ENCODE assay signal across 1 cellular context in the genomic region with DNA sequence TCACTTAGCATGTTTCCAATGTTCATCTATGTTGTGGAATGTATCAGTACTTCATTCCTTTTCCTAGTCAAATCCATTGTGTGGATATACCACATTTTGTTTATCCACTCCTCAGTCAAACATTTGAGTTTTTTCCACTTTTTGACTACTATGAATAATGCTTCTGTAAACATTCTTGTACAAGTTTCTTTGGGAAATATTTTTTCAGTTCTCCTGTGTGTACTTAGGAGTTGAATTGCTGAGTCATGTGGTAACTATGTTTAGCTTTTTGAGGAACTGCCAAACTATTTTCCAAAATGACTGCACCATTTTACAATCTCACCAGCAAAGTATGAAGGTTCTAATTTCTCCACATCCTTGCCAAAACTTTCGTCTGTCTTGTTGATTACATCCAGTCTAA.
TF ChIP-seq lines count a peak whose summit lies in the region.

No MANE protein-coding gene starts in this region.

TF ChIP-seq in HepG2, 621 proteins besides CTCF, POLR2A, EP300 and RAD21 (continued from another document and continues in another):
- TF ChIP-seq, protein P1, sequence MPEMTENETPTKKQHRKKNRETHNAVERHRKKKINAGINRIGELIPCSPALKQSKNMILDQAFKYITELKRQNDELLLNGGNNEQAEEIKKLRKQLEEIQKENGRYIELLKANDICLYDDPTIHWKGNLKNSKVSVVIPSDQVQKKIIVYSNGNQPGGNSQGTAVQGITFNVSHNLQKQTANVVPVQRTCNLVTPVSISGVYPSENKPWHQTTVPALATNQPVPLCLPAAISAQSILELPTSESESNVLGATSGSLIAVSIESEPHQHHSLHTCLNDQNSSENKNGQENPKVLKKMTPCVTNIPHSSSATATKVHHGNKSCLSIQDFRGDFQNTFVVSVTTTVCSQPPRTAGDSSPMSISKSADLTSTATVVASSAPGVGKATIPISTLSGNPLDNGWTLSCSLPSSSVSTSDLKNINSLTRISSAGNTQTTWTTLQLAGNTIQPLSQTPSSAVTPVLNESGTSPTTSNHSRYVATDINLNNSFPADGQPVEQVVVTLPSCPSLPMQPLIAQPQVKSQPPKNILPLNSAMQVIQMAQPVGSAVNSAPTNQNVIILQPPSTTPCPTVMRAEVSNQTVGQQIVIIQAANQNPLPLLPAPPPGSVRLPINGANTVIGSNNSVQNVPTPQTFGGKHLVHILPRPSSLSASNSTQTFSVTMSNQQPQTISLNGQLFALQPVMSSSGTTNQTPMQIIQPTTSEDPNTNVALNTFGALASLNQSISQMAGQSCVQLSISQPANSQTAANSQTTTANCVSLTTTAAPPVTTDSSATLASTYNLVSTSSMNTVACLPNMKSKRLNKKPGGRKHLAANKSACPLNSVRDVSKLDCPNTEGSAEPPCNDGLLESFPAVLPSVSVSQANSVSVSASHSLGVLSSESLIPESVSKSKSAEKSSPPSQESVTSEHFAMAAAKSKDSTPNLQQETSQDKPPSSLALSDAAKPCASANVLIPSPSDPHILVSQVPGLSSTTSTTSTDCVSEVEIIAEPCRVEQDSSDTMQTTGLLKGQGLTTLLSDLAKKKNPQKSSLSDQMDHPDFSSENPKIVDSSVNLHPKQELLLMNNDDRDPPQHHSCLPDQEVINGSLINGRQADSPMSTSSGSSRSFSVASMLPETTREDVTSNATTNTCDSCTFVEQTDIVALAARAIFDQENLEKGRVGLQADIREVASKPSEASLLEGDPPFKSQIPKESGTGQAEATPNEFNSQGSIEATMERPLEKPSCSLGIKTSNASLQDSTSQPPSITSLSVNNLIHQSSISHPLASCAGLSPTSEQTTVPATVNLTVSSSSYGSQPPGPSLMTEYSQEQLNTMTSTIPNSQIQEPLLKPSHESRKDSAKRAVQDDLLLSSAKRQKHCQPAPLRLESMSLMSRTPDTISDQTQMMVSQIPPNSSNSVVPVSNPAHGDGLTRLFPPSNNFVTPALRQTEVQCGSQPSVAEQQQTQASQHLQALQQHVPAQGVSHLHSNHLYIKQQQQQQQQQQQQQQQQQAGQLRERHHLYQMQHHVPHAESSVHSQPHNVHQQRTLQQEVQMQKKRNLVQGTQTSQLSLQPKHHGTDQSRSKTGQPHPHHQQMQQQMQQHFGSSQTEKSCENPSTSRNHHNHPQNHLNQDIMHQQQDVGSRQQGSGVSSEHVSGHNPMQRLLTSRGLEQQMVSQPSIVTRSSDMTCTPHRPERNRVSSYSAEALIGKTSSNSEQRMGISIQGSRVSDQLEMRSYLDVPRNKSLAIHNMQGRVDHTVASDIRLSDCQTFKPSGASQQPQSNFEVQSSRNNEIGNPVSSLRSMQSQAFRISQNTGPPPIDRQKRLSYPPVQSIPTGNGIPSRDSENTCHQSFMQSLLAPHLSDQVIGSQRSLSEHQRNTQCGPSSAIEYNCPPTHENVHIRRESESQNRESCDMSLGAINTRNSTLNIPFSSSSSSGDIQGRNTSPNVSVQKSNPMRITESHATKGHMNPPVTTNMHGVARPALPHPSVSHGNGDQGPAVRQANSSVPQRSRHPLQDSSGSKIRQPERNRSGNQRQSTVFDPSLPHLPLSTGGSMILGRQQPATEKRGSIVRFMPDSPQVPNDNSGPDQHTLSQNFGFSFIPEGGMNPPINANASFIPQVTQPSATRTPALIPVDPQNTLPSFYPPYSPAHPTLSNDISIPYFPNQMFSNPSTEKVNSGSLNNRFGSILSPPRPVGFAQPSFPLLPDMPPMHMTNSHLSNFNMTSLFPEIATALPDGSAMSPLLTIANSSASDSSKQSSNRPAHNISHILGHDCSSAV (CRISPR knock-in tag; IDR thresholded peaks at IDR 0.05; ENCODE audit: borderline replicate concordance) = no peak
- TF ChIP-seq, protein P2, sequence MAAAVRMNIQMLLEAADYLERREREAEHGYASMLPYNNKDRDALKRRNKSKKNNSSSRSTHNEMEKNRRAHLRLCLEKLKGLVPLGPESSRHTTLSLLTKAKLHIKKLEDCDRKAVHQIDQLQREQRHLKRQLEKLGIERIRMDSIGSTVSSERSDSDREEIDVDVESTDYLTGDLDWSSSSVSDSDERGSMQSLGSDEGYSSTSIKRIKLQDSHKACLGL (CRISPR knock-in tag; IDR thresholded peaks at IDR 0.05) = no peak
- TF ChIP-seq SRY (CRISPR knock-in tag; IDR thresholded peaks at IDR 0.05) (no peak), THYN1 (CRISPR knock-in tag; IDR thresholded peaks at IDR 0.05; ENCODE audit: borderline replicate concordance, low read depth) (no peak), ZBTB38 (CRISPR knock-in tag; IDR thresholded peaks at IDR 0.05) (no peak), ZSCAN25 (CRISPR knock-in tag; IDR thresholded peaks at IDR 0.05) (no peak), HNF1A (IDR thresholded peaks at IDR 0.05; ENCODE audit: low read depth) (no peak), HNF1A (CRISPR knock-in tag; IDR thresholded peaks at IDR 0.05; ENCODE audit: borderline replicate concordance) (peak; percentile 50; the same call in 1 of the 2 replicates), TBL1XR1 (IDR thresholded peaks at IDR 0.05; ENCODE audit: borderline replicate concordance, low read length, partially characterized antibody) (no peak), ZBTB8A (CRISPR knock-in tag; IDR thresholded peaks at IDR 0.05; ENCODE audit: borderline replicate concordance, low read depth) (no peak), TCF12 (IDR thresholded peaks at IDR 0.05) (no peak), TCF12 (CRISPR knock-in tag; IDR thresholded peaks at IDR 0.05) (no peak), SOX5 (CRISPR knock-in tag; IDR thresholded peaks at IDR 0.05; ENCODE audit: borderline replicate concordance) (peak; percentile 94), ZNF652 (CRISPR knock-in tag; IDR thresholded peaks at IDR 0.05; ENCODE audit: borderline replicate concordance, low read depth) (no peak), REST (IDR thresholded peaks at IDR 0.05; ENCODE audit: borderline replicate concordance in 1 of 2, low read depth in 1 of 2, low read length in 2 of 2) (no peak), RNF2 (conservative IDR thresholded peaks at IDR 0.05; ENCODE audit: low read depth) (no peak), ZNF768 (CRISPR knock-in tag; IDR thresholded peaks at IDR 0.05) (no peak), PRDM10 (CRISPR knock-in tag; IDR thresholded peaks at IDR 0.05; ENCODE audit: low read depth) (no peak), ZMAT3 (CRISPR knock-in tag; conservative IDR thresholded peaks at IDR 0.05) (no peak), UBTF (CRISPR knock-in tag; IDR thresholded peaks at IDR 0.05) (no peak), DMAP1 (CRISPR knock-in tag; IDR thresholded peaks at IDR 0.05) (no peak; the same call in 1 of the 2 replicates), ZNF430 (CRISPR knock-in tag; IDR thresholded peaks at IDR 0.05) (no peak), U2AF1 (optimal IDR thresholded peaks at IDR 0.05; ENCODE audit: low read depth, low read length) (no peak), CBX2 (IDR thresholded peaks at IDR 0.05; ENCODE audit: low read depth, low read length) (no peak), CBX2 (CRISPR knock-in tag; IDR thresholded peaks at IDR 0.05; ENCODE audit: low read depth) (no peak)
- TF ChIP-seq, protein P3, sequence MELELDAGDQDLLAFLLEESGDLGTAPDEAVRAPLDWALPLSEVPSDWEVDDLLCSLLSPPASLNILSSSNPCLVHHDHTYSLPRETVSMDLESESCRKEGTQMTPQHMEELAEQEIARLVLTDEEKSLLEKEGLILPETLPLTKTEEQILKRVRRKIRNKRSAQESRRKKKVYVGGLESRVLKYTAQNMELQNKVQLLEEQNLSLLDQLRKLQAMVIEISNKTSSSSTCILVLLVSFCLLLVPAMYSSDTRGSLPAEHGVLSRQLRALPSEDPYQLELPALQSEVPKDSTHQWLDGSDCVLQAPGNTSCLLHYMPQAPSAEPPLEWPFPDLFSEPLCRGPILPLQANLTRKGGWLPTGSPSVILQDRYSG (CRISPR knock-in tag; IDR thresholded peaks at IDR 0.05) = no peak
